In the genomic region with DNA sequence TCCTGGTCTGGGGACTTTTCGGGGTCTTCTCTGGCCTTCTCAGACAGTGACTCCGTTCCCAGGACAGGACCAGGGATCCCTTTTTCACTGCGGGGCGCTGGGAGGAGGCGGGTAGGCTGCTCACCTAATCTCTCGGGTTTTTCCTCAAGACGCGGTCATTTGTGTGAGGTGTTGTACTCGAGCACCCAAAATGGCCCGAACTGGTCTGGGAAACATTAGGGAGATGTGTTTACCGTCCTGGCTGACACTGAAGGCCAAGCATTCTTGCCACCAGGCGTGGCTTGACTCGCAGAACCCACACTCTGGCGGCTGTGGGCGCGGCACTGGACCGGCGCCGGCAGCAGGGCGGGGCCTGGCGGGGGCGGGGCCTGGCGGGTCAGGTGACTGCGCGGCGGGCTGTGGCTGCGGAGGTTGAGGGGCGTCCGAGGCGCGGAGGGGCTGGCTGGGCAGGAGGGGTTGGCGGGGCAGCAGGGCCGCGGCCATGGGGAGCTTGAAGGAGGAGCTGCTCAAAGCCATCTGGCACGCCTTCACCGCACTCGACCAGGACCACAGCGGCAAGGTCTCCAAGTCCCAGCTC, we compare ENCODE assay signal across 8 cellular contexts. TPM values are rescaled to one million over a fixed set of nuclear protein-coding genes. Genes with fewer than 3 reads are reported as not detected.
DNase-seq lines count a peak whose midpoint lies in the region; ATAC-seq and TF ChIP-seq lines count a peak whose summit lies in the region.

A gene (plus strand): TSS at position 379 of the 577 bp plus-strand sequence. CDS start 103 bp downstream, at position 482.

- H3K27ac ChIP-seq in RWPE2 (ENCODE audit: poor library complexity, severe bottlenecking) (peak within 1 kb of the TSS; percentile 66), gastroesophageal sphincter (peak within 1 kb of the TSS; percentile 95 to 98 (median 96)), substantia nigra (ENCODE audit: low read depth, low read length, poor library complexity, severe bottlenecking) (peak within 1 kb of the TSS; percentile 90)

- peak; percentile 40 to 63 for TF ChIP-seq POLR2A in gastroesophageal sphincter (IDR thresholded peaks at IDR 0.05)

- 0% methylated on average over 3 of the region's 38 CpGs; no CpG with 5 or more reads in 1 of the 2 donors for WGBS in gastroesophageal sphincter (ENCODE audit: low coverage in 1 of 2), 2 donors

- DNase-seq in DMS153 (lab: John Stamatoyannopoulos, UW) (peak; percentile 43), HUDEP-2 (lab: John Stamatoyannopoulos, UW; ENCODE audit: unreplicated experiment in 76 of 76) (peak in 73 of 76 experiments; percentile 13 to 88 (median 71)), RWPE2 (ENCODE audit: low spot score) (peak; percentile 86), nucleus accumbens (lab: John Stamatoyannopoulos, UW) (peak in 53 of 56 donors; percentile 11 to 88 (median 62)), substantia nigra (lab: John Stamatoyannopoulos, UW) (peak in 48 of 49 donors; percentile 30 to 87 (median 70))
- DNase-seq in activated naive CD4-positive, alpha-beta T cell treated with Interleukin-2 at 50 U/mL for 16 hours, result peak; percentile 81

- H3K4me3 ChIP-seq in RWPE2 (ENCODE audit: severe bottlenecking), result peak within 1 kb of the TSS; percentile 79
- peak within 1 kb of the TSS; percentile 96 to 98 for H3K4me3 ChIP-seq in gastroesophageal sphincter

- H3K36me3 ChIP-seq in RWPE2 (ENCODE audit: low read depth), result 0 out of 2 replicates have a peak, but pooled peaks cover 3% of the 10 kb centered on the region
- H3K36me3 ChIP-seq in gastroesophageal sphincter, result no peaks in the 10 kb centered on the region

- ATAC-seq in GM21390 (IDR thresholded peaks at IDR 0.05; ENCODE audit: unreplicated experiment) (peak; percentile 76), RWPE2 (ENCODE audit: low read depth) (peak; percentile 95), gastroesophageal sphincter (peak; percentile 98)

- TF ChIP-seq CTCF in RWPE2 (IDR thresholded peaks at IDR 0.05; ENCODE audit: poor library complexity, severe bottlenecking) (peak; percentile 14), gastroesophageal sphincter (IDR thresholded peaks at IDR 0.05) (peak; percentile 38 to 94 (median 74))

- TF ChIP-seq EP300 in gastroesophageal sphincter (IDR thresholded peaks at IDR 0.05), result no peak

- no peaks in the 10 kb centered on the region for H3K4me1 ChIP-seq in RWPE2 (ENCODE audit: insufficient read depth, poor library complexity, severe bottlenecking)
- H3K4me1 ChIP-seq in gastroesophageal sphincter, result peaks cover 0 to 26% (median 0%) of the 10 kb centered on the region in 3 donors

- H3K9me3 ChIP-seq in RWPE2 (ENCODE audit: severe bottlenecking), result no peaks in the 10 kb centered on the region
- peaks cover 0 to 12% (median 0%) of the 10 kb centered on the region in 3 donors for H3K9me3 ChIP-seq in gastroesophageal sphincter

- H3K27me3 ChIP-seq in RWPE2 (ENCODE audit: insufficient read depth, poor library complexity, severe bottlenecking), result no peaks in the 10 kb centered on the region
- H3K27me3 ChIP-seq in gastroesophageal sphincter, result no peaks in the 10 kb centered on the region

RNA-seq across cellular contexts. Expression of the gene that starts here (rescaled TPM):
- 10 to 100 TPM; 32.2 to 65.9 (median 45.0) TPM for total RNA-seq in gastroesophageal sphincter

Comparison
In these comparisons a context has a peak if more than half of its experiments do, and no peak if none do; other contexts are left out.
1. Peak in every context shown above with its lines: DNase-seq, ATAC-seq, H3K4me3 ChIP-seq and H3K27ac ChIP-seq.